8 cellular contexts compared by ENCODE assay signal in genomic region chr7:112204776-112205347, GRCh38. TPM values are rescaled to one million over a fixed set of nuclear protein-coding genes. Genes with fewer than 3 reads are reported as not detected.
A peak's percentile ranks its signal among the peaks of the same experiment; 100 is the strongest.
DNase-seq lines count a peak whose midpoint lies in the region; ATAC-seq and TF ChIP-seq lines count a peak whose summit lies in the region.

No MANE protein-coding gene starts in this region.

- intact Hi-C loops in OCI-LY7 (cut with micrococcal nuclease; ENCODE audit: unreplicated experiment) = loop anchor here (5.0 to 10.0 kb wide), 4 partner anchors 187 to 910 kb away; partner anchors contain the start of genes IMMP2L and SMIM30
- intact Hi-C loops in lower leg skin (cut with DNase I; ENCODE audit: low total_unique reads) = no loop called here
- intact Hi-C loops in transverse colon (cut with DNase I; ENCODE audit: low total_unique reads) = no loop called here

- no peak for DNase-seq in activated naive CD4-positive, alpha-beta T cell treated with anti-CD3 and anti-CD28 coated beads, Interleukin-2, amount 10 ng/mL, durations not matched to agents 7 days and 5 days
- DNase-seq in activated naive CD4-positive, alpha-beta T cell treated with anti-CD3 and anti-CD28 coated beads, Interleukin-2, amount 50 U/mL, for 16 hours = no peak
- DNase-seq in OCI-LY7 (ENCODE audit: low spot score) = peak; percentile 37
- peak; percentile 28 to 42 for DNase-seq in cardiac fibroblast (ENCODE audit: low read depth in 2 of 2)
- no peak for DNase-seq in lower leg skin (ENCODE audit: low spot score in 2 of 2)
- DNase-seq in transverse colon = no peak
- DNase-seq in LoVo (ENCODE audit: low spot score) = no peak

- in situ Hi-C loops in transverse colon (cut with MboI; ENCODE audit: low pct_ligation_motif_present in 1 of 4, low pct_unique_long_range_greater_than_20kb in 1 of 4, low sequenced_read_pairs in 3 of 4) = loop anchor here in 2 of 4 donors (25.0 kb wide), 2 partner anchors 182 to 257 kb away; partner anchors contain the start of gene IFRD1 (in 1 of the 2)

- H3K4me1 Mint-ChIP-seq in activated naive CD4-positive, alpha-beta T cell treated with anti-CD3 and anti-CD28 coated beads, Interleukin-2, amount 10 ng/mL, durations not matched to agents 7 days and 5 days = peaks cover 44% of the 10 kb centered on the region

- peaks cover 42% of the 10 kb centered on the region for H3K27me3 Mint-ChIP-seq in activated naive CD4-positive, alpha-beta T cell treated with anti-CD3 and anti-CD28 coated beads, Interleukin-2, amount 10 ng/mL, durations not matched to agents 7 days and 5 days

- peaks cover 21% of the 10 kb centered on the region for H3K4me1 ChIP-seq in OCI-LY7 (ENCODE audit: insufficient read depth, low read length, poor library complexity, severe bottlenecking)
- peaks cover 0 to 29% (median 14%) of the 10 kb centered on the region in 4 donors for H3K4me1 ChIP-seq in transverse colon

- no peak for ATAC-seq in GM19455 (IDR thresholded peaks at IDR 0.05; ENCODE audit: unreplicated experiment)

- H3K4me2 ChIP-seq in OCI-LY7 (ENCODE audit: low read length) = peak overlapping the region; percentile 95

- H3K4me3 Mint-ChIP-seq in activated naive CD4-positive, alpha-beta T cell treated with anti-CD3 and anti-CD28 coated beads, Interleukin-2, amount 10 ng/mL, durations not matched to agents 7 days and 5 days = peak overlapping the region; percentile 96

- H3K36me3 ChIP-seq in OCI-LY7 (ENCODE audit: insufficient read depth, low read length) = no peaks in the 10 kb centered on the region
- no peaks in the 10 kb centered on the region for H3K36me3 ChIP-seq in transverse colon

- H3K27ac ChIP-seq in OCI-LY7 (ENCODE audit: low read depth, low read length, poor library complexity, severe bottlenecking) (no peak overlapping the region), transverse colon (peak overlapping the region; percentile 86 to 91 (median 88))

- H3K9me2 ChIP-seq in OCI-LY7 (ENCODE audit: insufficient read depth, low read length) = no peaks in the 10 kb centered on the region; the same call in 1 of the 2 replicates

- TF ChIP-seq CTCF in OCI-LY7 (conservative IDR thresholded peaks at IDR 0.05; ENCODE audit: low read length) = no peak
- TF ChIP-seq CTCF in cardiac fibroblast (IDR thresholded peaks at IDR 0.05; ENCODE audit: low read depth, low read length) = no peak
- no peak for TF ChIP-seq CTCF in lower leg skin (IDR thresholded peaks at IDR 0.05)
- TF ChIP-seq CTCF in transverse colon (IDR thresholded peaks at IDR 0.05) = no peak

- H3K9me3 Mint-ChIP-seq in activated naive CD4-positive, alpha-beta T cell treated with anti-CD3 and anti-CD28 coated beads, Interleukin-2, amount 10 ng/mL, durations not matched to agents 7 days and 5 days = no peaks in the 10 kb centered on the region

- no TSS peak for BruUV-seq in OCI-LY7 (replicated peaks; lab: Mats Ljungman, UMichigan)

- H3K27ac Mint-ChIP-seq in activated naive CD4-positive, alpha-beta T cell treated with anti-CD3 and anti-CD28 coated beads, Interleukin-2, amount 10 ng/mL, durations not matched to agents 7 days and 5 days = no peak overlapping the region

- TF ChIP-seq EP300 in transverse colon (IDR thresholded peaks at IDR 0.05; ENCODE audit: low read depth) = no peak

- H3K9me3 ChIP-seq in OCI-LY7 (ENCODE audit: low read length) (no peaks in the 10 kb centered on the region), transverse colon (no peaks in the 10 kb centered on the region)

- CTCF ChIA-PET in activated naive CD4-positive, alpha-beta T cell treated with anti-CD3 and anti-CD28 coated beads, Interleukin-2, amount 10 ng/mL, durations not matched to agents 7 days and 5 days (lab: Charles Lee) = interaction anchor here (0.6 to 1.5 kb wide), 2 partner anchors 235 to 248 kb away, joined by 3 to 4 read pairs; no protein-coding TSS in a partner anchor
- CTCF ChIA-PET in OCI-LY7 (lab: Charles Lee; ENCODE audit: unreplicated experiment) = no interaction called here

- H3K27me3 ChIP-seq in transverse colon = peaks cover 2% of the 10 kb centered on the region

- H3K79me2 ChIP-seq in OCI-LY7 (ENCODE audit: insufficient read depth, low read depth, low read length) = peaks cover 16% of the 10 kb centered on the region

- no peaks in the 10 kb centered on the region for H3K36me3 Mint-ChIP-seq in activated naive CD4-positive, alpha-beta T cell treated with anti-CD3 and anti-CD28 coated beads, Interleukin-2, amount 10 ng/mL, durations not matched to agents 7 days and 5 days

- H3K4me3 ChIP-seq in OCI-LY7 (ENCODE audit: low read depth, low read length, poor library complexity, severe bottlenecking) (peak overlapping the region; percentile 95), cardiac fibroblast (replicated peaks in 1 of 2; ENCODE audit: low read depth in 2 of 2, low read length in 2 of 2) (peak overlapping the region; percentile 89 to 95), lower leg skin (ENCODE audit: low read depth, poor library complexity, severe bottlenecking) (peak overlapping the region; percentile 88), transverse colon (peak overlapping the region; percentile 64 to 89 (median 80))

- H4K20me1 ChIP-seq in OCI-LY7 (ENCODE audit: insufficient read depth, low read length) = no peaks in the 10 kb centered on the region

- peak overlapping the region; percentile 88 for H2AFZ ChIP-seq in OCI-LY7 (ENCODE audit: low read length)

- POLR2A ChIA-PET in OCI-LY7 (lab: Charles Lee) = interaction anchor here (0.6 to 1.5 kb wide), 6 partner anchors 9 to 647 kb away, joined by 3 to 6 read pairs (median 3); partner anchors contain the start of gene IFRD1

- WGBS in lower leg skin, 2 donors = 0% methylated on average over 10 of the region's 10 CpGs
- WGBS in transverse colon (ENCODE audit: low coverage in 1 of 2), 2 donors = 0% methylated on average over 3 to 10 of the region's 10 CpGs

- TF ChIP-seq POLR2A in lower leg skin (IDR thresholded peaks at IDR 0.05) (no peak), transverse colon (IDR thresholded peaks at IDR 0.05) (no peak)

RNA-seq across cellular contexts. Expression of gene DOCK4, which starts 1.3 kb away (rescaled TPM):
- 1.9 and 4.9 TPM in 2 replicates for total RNA-seq in OCI-LY7 (2014; rRNA removed; shearing (Covaris generic))
- total RNA-seq in OCI-LY7 (2022) (0.91 and 2.8 TPM in 2 replicates), lower leg skin (1 to 10 TPM; 8.2 to 9.0 (median 8.6) TPM), transverse colon (10 to 100 TPM; 12.7 to 28.4 (median 19.5) TPM)

RNA-seq across cellular contexts. Expression of gene ZNF277, which starts 1.6 kb away (rescaled TPM):
- 16.9 and 18.1 TPM in 2 replicates for total RNA-seq in OCI-LY7 (2014; rRNA removed; shearing (Covaris generic))
- total RNA-seq in OCI-LY7 (2022) (20.5 and 22.6 TPM in 2 replicates), lower leg skin (10 to 100 TPM; 19.2 to 45.6 (median 32.8) TPM), transverse colon (10 to 100 TPM in 3 of 4 donors, 1 to 10 TPM in 1; 2.2 to 27.6 (median 24.1) TPM)

Comparison
In these comparisons a context has a peak if more than half of its experiments do, and no peak if none do; other contexts are left out.
1. DNase-seq: peak in OCI-LY7 (single experiment) and cardiac fibroblast (2 of 2); none in activated naive CD4-positive, alpha-beta T cell treated with anti-CD3 and anti-CD28 coated beads, Interleukin-2, amount 10 ng/mL, durations not matched to agents 7 days and 5 days (single experiment), activated naive CD4-positive, alpha-beta T cell treated with anti-CD3 and anti-CD28 coated beads, Interleukin-2, amount 50 U/mL, for 16 hours (single experiment), lower leg skin (0 of 2), transverse colon (single experiment) and LoVo (single experiment).
2. Peak in every context shown above with its lines, with median percentiles within 50 percentile points of each other: H3K4me3 ChIP-seq.